Comparison of ENCODE assay signal across 19 cellular contexts in the genomic region with DNA sequence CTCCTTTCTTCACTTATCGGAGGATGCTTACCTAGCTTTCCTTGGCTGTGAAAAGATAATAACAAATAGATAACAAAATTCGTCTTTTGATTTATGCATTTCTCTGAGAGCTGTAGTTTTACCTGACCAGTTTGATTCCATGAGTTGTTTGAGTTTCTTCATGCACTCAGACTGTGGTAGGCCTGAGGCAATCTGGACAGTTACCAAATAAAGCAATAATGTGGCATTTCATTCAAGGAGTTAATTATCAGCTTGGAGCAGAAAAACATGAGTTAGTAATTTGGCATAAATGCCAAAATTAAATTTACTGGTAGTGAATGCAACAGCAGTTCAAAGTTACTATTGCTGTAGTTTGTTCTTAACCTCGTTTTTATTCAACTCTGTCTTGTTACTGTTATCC. TPM values are rescaled to one million over a fixed set of nuclear protein-coding genes. Genes with fewer than 3 reads are reported as not detected.
"Had no signal": no experiment of that assay in that cellular context is flagged by ENCODE, and none has a peak within 500 bp of the region (broad histone marks: within the 10 kb centered on the region; RNA-seq: fewer than 3 reads in every experiment).

No MANE protein-coding gene starts in this region.

- H3K4me3 Mint-ChIP-seq: activated CD4-positive, alpha-beta memory T cell treated with anti-CD3 and anti-CD28 coated beads, Interleukin-2, amount 10 ng/mL, durations not matched to agents 7 days and 5 days; activated naive CD8-positive, alpha-beta T cell; naive thymus-derived CD8-positive, alpha-beta T cell; T-helper 2 cell treated with Interferon-gamma antibody and Interleukin-4, amounts not matched to agents 5 μg/mL and 100 μg/mL, for 36 hours had no signal

- H3K4me1 ChIP-seq: colonic mucosa, stomach, uterus had no signal

- DNase-seq: activated CD4-positive, alpha-beta memory T cell treated with anti-CD3 and anti-CD28 coated beads, Interleukin-2, amount 10 ng/mL, durations not matched to agents 7 days and 5 days; activated gamma-delta T cell; activated T-cell treated with anti-CD3 and anti-CD28 coated beads, Interleukin-2, amount 50 U/mL, for 48 hours; aorta; colonic mucosa; hippocampal formation; left colon; mucosa of descending colon; naive thymus-derived CD8-positive, alpha-beta T cell; stomach; uterus had no signal

- FAIRE-seq: endothelial cell of umbilical vein had no signal

- H3K27ac ChIP-seq: colonic mucosa, neutrophil, skin epidermis, stomach, uterus had no signal

- H3K27me3 Mint-ChIP-seq: activated CD4-positive, alpha-beta memory T cell treated with anti-CD3 and anti-CD28 coated beads, Interleukin-2, amount 10 ng/mL, durations not matched to agents 7 days and 5 days; activated naive CD8-positive, alpha-beta T cell; naive thymus-derived CD8-positive, alpha-beta T cell had no signal

- H3K27ac Mint-ChIP-seq: activated CD4-positive, alpha-beta memory T cell treated with anti-CD3 and anti-CD28 coated beads, Interleukin-2, amount 10 ng/mL, durations not matched to agents 7 days and 5 days; activated naive CD8-positive, alpha-beta T cell; T-helper 2 cell treated with Interferon-gamma antibody and Interleukin-4, amounts not matched to agents 5 μg/mL and 100 μg/mL, for 36 hours had no signal

- H3K27me3 ChIP-seq: colonic mucosa, neutrophil, stomach, uterus had no signal

- ATAC-seq: activated CD4-positive, CD25-positive, alpha-beta regulatory T cell treated with anti-CD3 and anti-CD28 coated beads, Interleukin-2, amount 50 U/mL, for 24 hours; left colon; mucosa of descending colon; naive thymus-derived CD8-positive, alpha-beta T cell had no signal

- H3K36me3 ChIP-seq: colonic mucosa, neutrophil, uterus had no signal

- H3K4me3 ChIP-seq: colonic mucosa, lung, mucosa of descending colon, skin epidermis, stomach, uterus had no signal

- H3K9me3 ChIP-seq: colonic mucosa, mucosa of descending colon, neutrophil, stomach, uterus had no signal

RNA-seq across cellular contexts. Expression of gene FABP2, which starts 53.5 kb away (rescaled TPM):
- total RNA-seq: activated CD4-positive, alpha-beta memory T cell treated with anti-CD3 and anti-CD28 coated beads, Interleukin-2, amount 10 ng/mL, durations not matched to agents 7 days and 5 days; aorta; endothelial cell of umbilical vein; glomerular endothelial cell; lung; uterus had no signal
- polyA plus RNA-seq: endothelial cell of umbilical vein, lung had no signal
